Comparison of ENCODE assay signal across 8 cellular contexts in the genomic region with DNA sequence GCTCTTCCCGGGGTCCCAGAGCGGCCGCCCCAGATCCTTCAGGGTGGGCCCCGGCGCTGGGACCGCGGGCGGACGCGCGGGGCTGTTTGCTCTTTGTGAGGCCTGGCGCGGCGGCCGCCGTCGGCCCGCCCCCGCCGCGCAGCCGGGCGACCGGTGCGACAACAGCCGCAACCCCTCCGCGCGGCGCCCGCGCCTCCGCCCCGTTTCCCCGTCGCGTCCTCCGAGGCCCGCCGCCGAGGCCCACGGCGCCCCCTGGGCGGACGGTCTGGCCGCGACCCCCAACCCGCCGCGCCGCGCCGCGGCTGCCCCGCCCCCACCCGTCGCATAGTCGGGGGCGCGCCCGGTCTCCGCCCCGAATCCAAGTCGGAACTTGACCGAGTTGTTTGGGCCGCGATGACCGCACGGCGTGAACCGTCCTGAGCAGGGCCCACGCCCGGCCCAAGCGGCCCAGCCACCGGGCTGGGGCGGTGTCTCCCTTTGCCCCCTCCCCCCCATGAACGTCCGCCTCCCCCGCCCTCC. TPM values are rescaled to one million over a fixed set of nuclear protein-coding genes. Genes with fewer than 3 reads are reported as not detected.
DNase-seq lines count a peak whose midpoint lies in the region; ATAC-seq lines count a peak whose summit lies in the region.

No MANE protein-coding gene starts in this region.

- peaks cover under 1% of the 10 kb centered on the region for H3K36me3 Mint-ChIP-seq in IgD-negative memory B cell
- peaks cover 27% of the 10 kb centered on the region for H3K36me3 Mint-ChIP-seq in stimulated activated memory B cell treated with anti-CD40 and anti-IgM and Interleukin-4, amounts not matched to agents 10 μg/mL and 1 μg/mL and 100 μg/mL, for 72 hours

- peak overlapping the region; percentile 86 to 95 (median 92) for H3K4me3 Mint-ChIP-seq in IgD-negative memory B cell
- H3K4me3 Mint-ChIP-seq in stimulated activated memory B cell treated with anti-CD40 and anti-IgM and Interleukin-4, amounts not matched to agents 10 μg/mL and 1 μg/mL and 100 μg/mL, for 72 hours = peak overlapping the region; percentile 84

- peak overlapping the region; percentile 97 to 99 (median 98) for H3K27ac Mint-ChIP-seq in IgD-negative memory B cell
- H3K27ac Mint-ChIP-seq in stimulated activated memory B cell treated with anti-CD40 and anti-IgM and Interleukin-4, amounts not matched to agents 10 μg/mL and 1 μg/mL and 100 μg/mL, for 72 hours = peak overlapping the region; percentile 98

- peaks cover 40 to 41% (median 41%) of the 10 kb centered on the region in 3 donors for H3K4me1 Mint-ChIP-seq in IgD-negative memory B cell
- peaks cover 49% of the 10 kb centered on the region for H3K4me1 Mint-ChIP-seq in stimulated activated memory B cell treated with anti-CD40 and anti-IgM and Interleukin-4, amounts not matched to agents 10 μg/mL and 1 μg/mL and 100 μg/mL, for 72 hours

- H3K27me3 Mint-ChIP-seq in IgD-negative memory B cell = no peaks in the 10 kb centered on the region
- H3K27me3 Mint-ChIP-seq in stimulated activated memory B cell treated with anti-CD40 and anti-IgM and Interleukin-4, amounts not matched to agents 10 μg/mL and 1 μg/mL and 100 μg/mL, for 72 hours = no peaks in the 10 kb centered on the region

- H3K9me3 Mint-ChIP-seq in IgD-negative memory B cell = no peaks in the 10 kb centered on the region
- no peaks in the 10 kb centered on the region for H3K9me3 Mint-ChIP-seq in stimulated activated memory B cell treated with anti-CD40 and anti-IgM and Interleukin-4, amounts not matched to agents 10 μg/mL and 1 μg/mL and 100 μg/mL, for 72 hours

- DNase-seq in stimulated activated CD4-positive, alpha-beta T cell treated with anti-CD3 and anti-CD28 coated beads, Interleukin-15, amount 100 ng/mL, for 24 hours = peak; percentile 36
- no peak for DNase-seq in stimulated activated CD4-positive, alpha-beta T cell treated with anti-CD3 and anti-CD28 coated beads, Interleukin-12 subunit alpha, Interleukin-12 subunit beta, amount 100 ng/mL, for 4 hours
- DNase-seq in islet precursor cell = peak; percentile 64

- H3K27ac ChIP-seq in adipose tissue (ENCODE audit: low read depth, low read length) = peak overlapping the region; percentile 44

- peak; percentile 0 for ATAC-seq in stimulated activated memory B cell treated with anti-CD40 and anti-IgM and Interleukin-4, amounts not matched to agents 10 μg/mL and 1 μg/mL and 100 μg/mL, for 72 hours
- no peak for ATAC-seq in GM18517 (IDR thresholded peaks at IDR 0.05; ENCODE audit: unreplicated experiment)
- no peak for ATAC-seq in HG03095 (IDR thresholded peaks at IDR 0.05; ENCODE audit: unreplicated experiment)

- 1% methylated on average over 49 to 79 of the region's 79 CpGs for WGBS in adipose tissue, 3 donors

RNA-seq across cellular contexts. Expression of a gene that starts 0.4 kb away (rescaled TPM):
- 194 TPM for polyA plus RNA-seq in IgD-negative memory B cell
- 10 to 100 TPM; 26.3 to 87.5 (median 53.4) TPM for polyA plus RNA-seq in adipose tissue
